21 cellular contexts compared by ENCODE assay signal in genomic region chr16:11140466-11140865, GRCh38.
DNase-seq lines count a peak whose midpoint lies in the region; ATAC-seq, FAIRE-seq and TF ChIP-seq lines count a peak whose summit lies in the region.
"Had no signal": no experiment of that assay in that cellular context is flagged by ENCODE, and none has a peak within 500 bp of the region (broad histone marks: within the 10 kb centered on the region; RNA-seq: fewer than 3 reads in every experiment).

No MANE protein-coding gene starts in this region.

- no peak for FAIRE-seq in small intestine (lab: Jason Lieb, UNC)
- FAIRE-seq: G401.6, GM12892, pancreas had no signal

- H3K4me2 ChIP-seq in mesenchymal stem cell (ENCODE audit: low read length, poor library complexity, severe bottlenecking): no peak overlapping the region
- H3K4me2 ChIP-seq: hepatocyte had no signal

- CTCF ChIA-PET in activated CD4-positive, alpha-beta T cell treated with anti-CD3 and anti-CD28 coated beads, Interleukin-2, amount 10 ng/mL, durations not matched to agents 7 days and 5 days (lab: Charles Lee): interaction anchor here (0.9 to 7.9 kb wide), 3 partner anchors 9 to 38 kb away, joined by 3 to 54 read pairs (median 4); no protein-coding TSS in a partner anchor
- CTCF ChIA-PET in WTC11 (lab: Charles Lee): interaction anchor here (1.4 kb wide), 1 partner anchor 78 kb away, joined by 3 read pairs; no protein-coding TSS in a partner anchor

- H2BK12ac ChIP-seq in mesenchymal stem cell (ENCODE audit: low read length in 2 of 2): no peak overlapping the region

- peaks cover 14% of the 10 kb centered on the region for H3K79me1 ChIP-seq in mesenchymal stem cell (replicated peaks; ENCODE audit: low read length, poor library complexity, severe bottlenecking)

- no peak overlapping the region for H3K18ac ChIP-seq in mesenchymal stem cell (ENCODE audit: low read depth in 1 of 2, low read length in 2 of 2)

- H2AK5ac ChIP-seq in mesenchymal stem cell (ENCODE audit: low read length, severe bottlenecking): peak overlapping the region; percentile 84

- H3K4ac ChIP-seq in mesenchymal stem cell (ENCODE audit: low read depth in 1 of 2, low read length in 2 of 2): no peak overlapping the region

- H3K27ac ChIP-seq in mesenchymal stem cell (ENCODE audit: low read length, poor library complexity, severe bottlenecking): peak overlapping the region; percentile 88
- H3K27ac ChIP-seq in small intestine (ENCODE audit: low read depth in 1 of 2, low read length in 1 of 2): no peak overlapping the region
- H3K27ac ChIP-seq: cardiac muscle cell, hepatocyte, pancreas, SJSA1, upper lobe of right lung had no signal

- peak overlapping the region; percentile 32 for H4K91ac ChIP-seq in mesenchymal stem cell (ENCODE audit: low read length)

- no peaks in the 10 kb centered on the region for H3K9me3 Mint-ChIP-seq in activated CD4-positive, alpha-beta T cell treated with anti-CD3 and anti-CD28 coated beads, Interleukin-2, amount 10 ng/mL, durations not matched to agents 7 days and 5 days
- no peaks in the 10 kb centered on the region for H3K9me3 Mint-ChIP-seq in WTC11

- H3K4me3 Mint-ChIP-seq in activated CD4-positive, alpha-beta T cell treated with anti-CD3 and anti-CD28 coated beads, Interleukin-2, amount 10 ng/mL, durations not matched to agents 7 days and 5 days: peak overlapping the region; percentile 51
- no peak overlapping the region for H3K4me3 Mint-ChIP-seq in WTC11
- H3K4me3 Mint-ChIP-seq: stimulated activated naive B cell treated with anti-CD40 and anti-IgM and Interleukin-4, amounts not matched to agents 10 μg/mL and 1 μg/mL and 100 μg/mL, for 72 hours had no signal

- H3K14ac ChIP-seq in mesenchymal stem cell (ENCODE audit: low read length in 2 of 2): no peak overlapping the region

- no peak overlapping the region for H4K8ac ChIP-seq in mesenchymal stem cell (ENCODE audit: low read length)

- H3K36me3 Mint-ChIP-seq in activated CD4-positive, alpha-beta T cell treated with anti-CD3 and anti-CD28 coated beads, Interleukin-2, amount 10 ng/mL, durations not matched to agents 7 days and 5 days (ENCODE audit: low read depth): peaks cover 33% of the 10 kb centered on the region
- no peaks in the 10 kb centered on the region for H3K36me3 Mint-ChIP-seq in WTC11

- H3K4me3 ChIP-seq in mesenchymal stem cell (ENCODE audit: insufficient read depth in 1 of 2, low read depth in 1 of 2, low read length in 2 of 2): no peak overlapping the region
- H3K4me3 ChIP-seq in small intestine (ENCODE audit: low read depth in 1 of 2, low read length in 2 of 2): no peak overlapping the region
- H3K4me3 ChIP-seq: cardiac muscle cell, hepatocyte, pancreas, SJSA1, smooth muscle cell, upper lobe of right lung had no signal

- H3K4me1 Mint-ChIP-seq in activated CD4-positive, alpha-beta T cell treated with anti-CD3 and anti-CD28 coated beads, Interleukin-2, amount 10 ng/mL, durations not matched to agents 7 days and 5 days: peaks cover 74% of the 10 kb centered on the region
- peaks cover 27% of the 10 kb centered on the region for H3K4me1 Mint-ChIP-seq in WTC11

- H3K9me3 ChIP-seq in mesenchymal stem cell (ENCODE audit: control insufficient read depth, low read length): no peaks in the 10 kb centered on the region
- no peaks in the 10 kb centered on the region for H3K9me3 ChIP-seq in small intestine (ENCODE audit: control insufficient read depth, low read depth)
- H3K9me3 ChIP-seq: pancreas, SJSA1, upper lobe of right lung had no signal

- ATAC-seq in WTC11 (peak; percentile 38; the same call in 1 of the 2 replicates), GM18520 (IDR thresholded peaks at IDR 0.05; ENCODE audit: unreplicated experiment) (no peak), GM21423 (IDR thresholded peaks at IDR 0.05; ENCODE audit: unreplicated experiment) (no peak)
- ATAC-seq: pancreas; stimulated activated naive B cell treated with anti-CD40 and anti-IgM and Interleukin-4, amounts not matched to agents 10 μg/mL and 1 μg/mL and 100 μg/mL, for 72 hours; upper lobe of right lung had no signal

- peak overlapping the region; percentile 82 for H3K27ac Mint-ChIP-seq in activated CD4-positive, alpha-beta T cell treated with anti-CD3 and anti-CD28 coated beads, Interleukin-2, amount 10 ng/mL, durations not matched to agents 7 days and 5 days
- no peak overlapping the region; the same call in 1 of the 2 replicates for H3K27ac Mint-ChIP-seq in WTC11

- 94% methylated on average over 4 of the region's 4 CpGs for WGBS in mesenchymal stem cell
- WGBS in small intestine, 3 donors: 92 to 95% (median 93%) methylated on average over 4 of the region's 4 CpGs

- peaks cover 46% of the 10 kb centered on the region for H3K4me1 ChIP-seq in mesenchymal stem cell (ENCODE audit: control insufficient read depth, insufficient read depth, low read depth, low read length)
- H3K4me1 ChIP-seq in small intestine (ENCODE audit: control insufficient read depth in 2 of 2, insufficient read depth in 1 of 2, low read depth in 1 of 2, low read length in 1 of 2): peaks cover 6 to 13% of the 10 kb centered on the region in 2 donors
- H3K4me1 ChIP-seq: pancreas had no signal

- POLR2A ChIA-PET in activated CD4-positive, alpha-beta T cell treated with anti-CD3 and anti-CD28 coated beads, Interleukin-2, amount 10 ng/mL, durations not matched to agents 7 days and 5 days (lab: Charles Lee): no interaction called here
- POLR2A ChIA-PET in WTC11 (lab: Charles Lee): no interaction called here

- H3K23ac ChIP-seq in mesenchymal stem cell (ENCODE audit: low read length in 2 of 2): no peak overlapping the region

- H2BK5ac ChIP-seq in mesenchymal stem cell (ENCODE audit: low read depth, low read length, poor library complexity, severe bottlenecking): peak overlapping the region; percentile 84

- peaks cover 0 to 31% of the 10 kb centered on the region in 2 experiments for H3K36me3 ChIP-seq in mesenchymal stem cell (ENCODE audit: control insufficient read depth in 1 of 2, insufficient read depth in 2 of 2, low read depth in 1 of 2, low read length in 2 of 2)
- no peaks in the 10 kb centered on the region for H3K36me3 ChIP-seq in small intestine (ENCODE audit: control insufficient read depth in 2 of 2, insufficient read depth in 2 of 2, low read length in 2 of 2)
- H3K36me3 ChIP-seq: cardiac muscle cell, pancreas, upper lobe of right lung had no signal

- no peak overlapping the region for H2BK120ac ChIP-seq in mesenchymal stem cell (ENCODE audit: low read depth, low read length)

- no peak overlapping the region for H3K9ac ChIP-seq in mesenchymal stem cell (ENCODE audit: low read length)

- no peak for DNase-seq in activated CD4-positive, alpha-beta T cell treated with anti-CD3 and anti-CD28 coated beads, Interleukin-2, amount 10 ng/mL, durations not matched to agents 7 days and 5 days
- no peak for DNase-seq in activated CD4-positive, alpha-beta T cell treated with anti-CD3 and anti-CD28 coated beads for 1 hour
- DNase-seq in COLO668 (lab: John Stamatoyannopoulos, UW; ENCODE audit: unreplicated experiment): peak; percentile 31
- DNase-seq in WTC11 (ENCODE audit: low spot score): no peak
- no peak for DNase-seq in mesenchymal stem cell
- no peak for DNase-seq in small intestine
- DNase-seq: Karpas-422; kidney glomerular epithelial cell; NCI-H1436 treated with DMSO at 0.1 percent for 48 hours; NCI-H345; pancreas; stimulated activated naive B cell treated with anti-CD40 and anti-IgM and Interleukin-4, amounts not matched to agents 10 μg/mL and 1 μg/mL and 100 μg/mL, for 72 hours; upper lobe of right lung had no signal

- TF ChIP-seq CTCF in WTC11 (IDR thresholded peaks at IDR 0.05): no peak

- no peak overlapping the region for H2BK15ac ChIP-seq in mesenchymal stem cell (ENCODE audit: low read depth, poor library complexity, severe bottlenecking)

- no peaks in the 10 kb centered on the region for H3K27me3 Mint-ChIP-seq in activated CD4-positive, alpha-beta T cell treated with anti-CD3 and anti-CD28 coated beads, Interleukin-2, amount 10 ng/mL, durations not matched to agents 7 days and 5 days
- H3K27me3 Mint-ChIP-seq in WTC11 (ENCODE audit: low read depth): no peaks in the 10 kb centered on the region
- H3K27me3 Mint-ChIP-seq: stimulated activated naive B cell treated with anti-CD40 and anti-IgM and Interleukin-4, amounts not matched to agents 10 μg/mL and 1 μg/mL and 100 μg/mL, for 72 hours had no signal

- H3K27me3 ChIP-seq in mesenchymal stem cell (ENCODE audit: control insufficient read depth in 1 of 2, insufficient read depth in 1 of 2, low read length in 2 of 2) (peaks cover 0 to 4% of the 10 kb centered on the region in 2 experiments), small intestine (ENCODE audit: control insufficient read depth in 2 of 2, insufficient read depth in 2 of 2, low read length in 2 of 2) (no peaks in the 10 kb centered on the region)
- H3K27me3 ChIP-seq: cardiac muscle cell, hepatocyte, pancreas, SJSA1, upper lobe of right lung had no signal

- no peak overlapping the region for H2AFZ ChIP-seq in mesenchymal stem cell (ENCODE audit: low read depth, low read length)
- H2AFZ ChIP-seq: hepatocyte had no signal

TF ChIP-seq in WTC11, 78 proteins besides CTCF, POLR2A, EP300 and RAD21:
- no peak for TF ChIP-seq ATF1 (CRISPR knock-in tag; IDR thresholded peaks at IDR 0.05)
- no peak for TF ChIP-seq SOX15 (CRISPR knock-in tag; IDR thresholded peaks at IDR 0.05)
- no peak for TF ChIP-seq TEAD4 (CRISPR knock-in tag; IDR thresholded peaks at IDR 0.05)
- no peak for TF ChIP-seq SMAD3 (CRISPR knock-in tag; IDR thresholded peaks at IDR 0.05; ENCODE audit: borderline replicate concordance)
- TF ChIP-seq ERG (CRISPR knock-in tag; IDR thresholded peaks at IDR 0.05): no peak
- peak; percentile 33; the same call in 1 of the 2 replicates for TF ChIP-seq ZNF423 (CRISPR knock-in tag; IDR thresholded peaks at IDR 0.05)
- TF ChIP-seq CREB1 (CRISPR knock-in tag; IDR thresholded peaks at IDR 0.05): no peak
